In genomic region chr1:54803761-54804470, GRCh38 we compare ENCODE assay signal across 15 cellular contexts. TPM values are rescaled to one million over a fixed set of nuclear protein-coding genes. Genes with fewer than 3 reads are reported as not detected.
A peak's percentile ranks its signal among the peaks of the same experiment; 100 is the strongest.
DNase-seq lines count a peak whose midpoint lies in the region; ATAC-seq and TF ChIP-seq lines count a peak whose summit lies in the region.
"Had no signal": no experiment of that assay in that cellular context is flagged by ENCODE, and none has a peak within 500 bp of the region (broad histone marks: within the 10 kb centered on the region; RNA-seq: fewer than 3 reads in every experiment).

No MANE protein-coding gene starts in this region.

- peaks cover 63% of the 10 kb centered on the region for H3K4me1 Mint-ChIP-seq in central memory CD8-positive, alpha-beta T cell
- H3K4me1 Mint-ChIP-seq in WTC11: 0 out of 2 replicates have a peak, but pooled peaks cover 6% of the 10 kb centered on the region

- ATAC-seq in central memory CD8-positive, alpha-beta T cell (replicated peaks; ENCODE audit: extremely low read depth, poor library complexity, severe bottlenecking): no peak
- ATAC-seq in WTC11: no peak
- ATAC-seq in GM19452 (IDR thresholded peaks at IDR 0.05; ENCODE audit: unreplicated experiment): no peak
- ATAC-seq: GM23338 had no signal

- no peaks in the 10 kb centered on the region for H3K9me3 Mint-ChIP-seq in central memory CD8-positive, alpha-beta T cell
- H3K9me3 Mint-ChIP-seq in WTC11: no peaks in the 10 kb centered on the region
- H3K9me3 Mint-ChIP-seq: GM23338 had no signal

- peak overlapping the region; percentile 44 for H3K27ac ChIP-seq in C4-2B
- H3K27ac ChIP-seq: SJSA1 had no signal

- no peak for TF ChIP-seq RAD21 in Ishikawa (IDR thresholded peaks at IDR 0.05; ENCODE audit: low read depth)

- CTCF ChIA-PET in WTC11 (lab: Charles Lee): interaction anchor here (2.2 kb wide), 1 partner anchor 11 kb away, joined by 7 read pairs; no protein-coding TSS in a partner anchor

- POLR2A ChIA-PET in WTC11 (lab: Charles Lee): no interaction called here

- TF ChIP-seq CTCF in C4-2B (conservative IDR thresholded peaks at IDR 0.05): no peak
- TF ChIP-seq CTCF in WTC11 (IDR thresholded peaks at IDR 0.05): no peak

- DNase-seq in central memory CD8-positive, alpha-beta T cell (ENCODE audit: low spot score in 2 of 2): no peak
- DNase-seq in mesenteric fat pad (ENCODE audit: low spot score): peak; percentile 88
- DNase-seq in WTC11 (ENCODE audit: low spot score): no peak
- DNase-seq in stimulated activated CD4-positive, alpha-beta T cell treated with anti-CD3 and anti-CD28 coated beads, Interleukin-4, amount 100 ng/mL, for 1 hour: no peak
- DNase-seq in GM19238 (ENCODE audit: insufficient read length, low spot score): no peak
- DNase-seq: Calu3; central memory CD4-positive, alpha-beta T cell; Karpas-422; mesendoderm had no signal

- TF ChIP-seq EP300 in Ishikawa (IDR thresholded peaks at IDR 0.05; ENCODE audit: borderline replicate concordance): no peak

- peaks cover 3% of the 10 kb centered on the region for H3K36me3 Mint-ChIP-seq in central memory CD8-positive, alpha-beta T cell (ENCODE audit: insufficient read depth)
- no peaks in the 10 kb centered on the region for H3K36me3 Mint-ChIP-seq in WTC11

- no peak overlapping the region for H3K4me3 Mint-ChIP-seq in central memory CD8-positive, alpha-beta T cell
- no peak overlapping the region for H3K4me3 Mint-ChIP-seq in WTC11
- H3K4me3 Mint-ChIP-seq: GM23338 had no signal

- no peaks in the 10 kb centered on the region for H3K27me3 Mint-ChIP-seq in central memory CD8-positive, alpha-beta T cell
- peaks cover 13% of the 10 kb centered on the region for H3K27me3 Mint-ChIP-seq in WTC11 (ENCODE audit: low read depth)

- H3K27ac Mint-ChIP-seq in central memory CD8-positive, alpha-beta T cell (ENCODE audit: low read depth): peak overlapping the region; percentile 59
- no peak overlapping the region for H3K27ac Mint-ChIP-seq in WTC11
- H3K27ac Mint-ChIP-seq: GM23338 had no signal

TF ChIP-seq in Ishikawa, 13 proteins besides CTCF, POLR2A, EP300 and RAD21:
- TF ChIP-seq NFIC (IDR thresholded peaks at IDR 0.05) (no peak), REST (IDR thresholded peaks at IDR 0.05; ENCODE audit: low read depth) (peak; percentile 80)

TF ChIP-seq in WTC11, 78 proteins besides CTCF, POLR2A, EP300 and RAD21:
- TF ChIP-seq ZNF232 (CRISPR knock-in tag; IDR thresholded peaks at IDR 0.05): no peak

RNA-seq across cellular contexts. Expression of gene TTC22, which starts 2.8 kb away (rescaled TPM):
- total RNA-seq in mesenteric fat pad: not detected
- 0.63 to 0.99 TPM (median 0.69 TPM) in 3 replicates for total RNA-seq in WTC11 (2021)
- total RNA-seq: glomerular endothelial cell, SJSA1 had no signal

RNA-seq across cellular contexts. Expression of gene PARS2, which starts 39.6 kb away (rescaled TPM):
- total RNA-seq in mesenteric fat pad: 1.9 TPM
- total RNA-seq in WTC11 (2021): 11.5 to 12.1 TPM (median 12.1 TPM) in 3 replicates
